ENCODE assay signal across 21 cellular contexts in genomic region chr19:51490676-51491075, GRCh38.
"Had no signal": no experiment of that assay in that cellular context is flagged by ENCODE, and none has a peak within 500 bp of the region (broad histone marks: within the 10 kb centered on the region; RNA-seq: fewer than 3 reads in every experiment).

No MANE protein-coding gene starts in this region.

- H3K27me3 ChIP-seq: cardiac muscle cell, vagina had no signal

- H3K9me3 ChIP-seq: left lung, psoas muscle, suprapubic skin, vagina had no signal

- H3K27ac ChIP-seq: cardiac muscle cell, epithelial cell of prostate, left lung, psoas muscle, suprapubic skin, vagina had no signal

- ATAC-seq: activated CD8-positive, alpha-beta memory T cell treated with anti-CD3 and anti-CD28 coated beads, Interleukin-2, amount 10 ng/mL, durations not matched to agents 7 days and 5 days; left lung; psoas muscle; right cardiac atrium; stimulated activated naive CD8-positive, alpha-beta T cell treated with anti-CD3 and anti-CD28 coated beads, Interleukin-15, amount 100 ng/mL, for 72 hours had no signal

- DNase-seq: activated CD4-positive, alpha-beta memory T cell treated with anti-CD3 and anti-CD28 coated beads, Interleukin-2, amount 10 ng/mL, durations not matched to agents 7 days and 5 days; activated CD4-positive, alpha-beta T cell treated with anti-CD3 and anti-CD28 coated beads for 48 hours; activated CD4-positive, CD25-positive, alpha-beta regulatory T cell; activated CD8-positive, alpha-beta memory T cell treated with anti-CD3 and anti-CD28 coated beads, Interleukin-2, amount 10 ng/mL, durations not matched to agents 7 days and 5 days; activated naive CD4-positive, alpha-beta T cell; activated naive CD8-positive, alpha-beta T cell treated with anti-CD3 and anti-CD28 coated beads for 36 hours; amniotic stem cell; foreskin fibroblast; kidney; left lung; mammary epithelial cell; midbrain; psoas muscle; right cardiac atrium; stimulated activated naive CD8-positive, alpha-beta T cell treated with anti-CD3 and anti-CD28 coated beads, Interleukin-15, amount 100 ng/mL, for 72 hours; T-helper 9 cell; trophoblast cell had no signal

- H3K4me1 ChIP-seq: psoas muscle, suprapubic skin, vagina had no signal

- H3K36me3 ChIP-seq: cardiac muscle cell, left lung, suprapubic skin, vagina had no signal

- H3K4me3 ChIP-seq: cardiac muscle cell, left lung, psoas muscle, suprapubic skin, vagina had no signal
